8 cellular contexts compared by ENCODE assay signal in genomic region chr4:76214269-76214628, GRCh38. TPM values are rescaled to one million over a fixed set of nuclear protein-coding genes. Genes with fewer than 3 reads are reported as not detected.
A peak's percentile ranks its signal among the peaks of the same experiment; 100 is the strongest.
DNase-seq lines count a peak whose midpoint lies in the region; TF ChIP-seq lines count a peak whose summit lies in the region.

No MANE protein-coding gene starts in this region.

- H3K27ac Mint-ChIP-seq in CD4-positive, alpha-beta memory T cell, result peak overlapping the region; percentile 87 to 98 (median 96)
- peak overlapping the region; percentile 30 for H3K27ac Mint-ChIP-seq in activated CD4-positive, alpha-beta memory T cell treated with anti-CD3 and anti-CD28 coated beads for 36 hours

- H3K4me1 Mint-ChIP-seq in CD4-positive, alpha-beta memory T cell, result peaks cover 36 to 68% (median 44%) of the 10 kb centered on the region in 4 donors
- H3K4me1 Mint-ChIP-seq in activated CD4-positive, alpha-beta memory T cell treated with anti-CD3 and anti-CD28 coated beads for 36 hours (ENCODE audit: low read depth), result peaks cover 22% of the 10 kb centered on the region

- intact Hi-C loops in CD4-positive, alpha-beta memory T cell (cut with micrococcal nuclease), result loop anchor here (1.0 to 5.0 kb wide), 4 partner anchors 66 to 863 kb away; partner anchors contain the start of genes CCNI, NUP54, RCHY1 and STBD1
- intact Hi-C loops in activated CD4-positive, alpha-beta memory T cell treated with anti-CD3 and anti-CD28 coated beads for 36 hours (cut with micrococcal nuclease), result loop anchor here (1.0 to 10.0 kb wide), 4 partner anchors 67 to 863 kb away; partner anchors contain the start of genes CCNI, NUP54, RCHY1 and THAP6
- intact Hi-C loops in stomach (cut with DNase I; ENCODE audit: low total_unique reads), result no loop called here

- CTCF ChIA-PET in CD4-positive, alpha-beta memory T cell (lab: Charles Lee; ENCODE audit: partially characterized antibody), result interaction anchor here (4.9 kb wide), 1 partner anchor 35 kb away, joined by 31 read pairs; no protein-coding TSS in a partner anchor
- CTCF ChIA-PET in activated CD4-positive, alpha-beta memory T cell treated with anti-CD3 and anti-CD28 coated beads for 36 hours (lab: Charles Lee), result interaction anchor here (1.2 to 2.9 kb wide), 2 partner anchors 34 to 163 kb away, joined by 4 to 14 read pairs; no protein-coding TSS in a partner anchor

- POLR2A ChIA-PET in CD4-positive, alpha-beta memory T cell (lab: Charles Lee; ENCODE audit: partially characterized antibody), result interaction anchor here (1.1 to 3.1 kb wide), 6 partner anchors 35 to 274 kb away, joined by 3 to 24 read pairs (median 5); partner anchors contain the start of genes NAAA, NUP54 and STBD1
- POLR2A ChIA-PET in activated CD4-positive, alpha-beta memory T cell treated with anti-CD3 and anti-CD28 coated beads for 36 hours (lab: Charles Lee), result no interaction called here

- WGBS in stomach, 5 donors, result 13 to 21% (median 18%) methylated on average over 5 of the region's 5 CpGs

- H3K9me3 Mint-ChIP-seq in CD4-positive, alpha-beta memory T cell, result no peaks in the 10 kb centered on the region
- H3K9me3 Mint-ChIP-seq in activated CD4-positive, alpha-beta memory T cell treated with anti-CD3 and anti-CD28 coated beads for 36 hours, result no peaks in the 10 kb centered on the region

- H3K9ac ChIP-seq in iPS-15b (ENCODE audit: low read depth, low read length), result peak overlapping the region; percentile 88

- no peak for TF ChIP-seq EP300 in stomach (IDR thresholded peaks at IDR 0.05)

- H3K36me3 ChIP-seq in CD4-positive, alpha-beta memory T cell (ENCODE audit: insufficient read depth, low read length), result no peaks in the 10 kb centered on the region
- peaks cover 2% of the 10 kb centered on the region; the same call in 1 of the 2 replicates for H3K36me3 ChIP-seq in H7 (replicated peaks; ENCODE audit: control insufficient read depth, insufficient read depth, low read length)
- no peaks in the 10 kb centered on the region for H3K36me3 ChIP-seq in iPS-15b (ENCODE audit: control insufficient read depth, insufficient read depth, low read length)
- H3K36me3 ChIP-seq in stomach, result no peaks in the 10 kb centered on the region

- TF ChIP-seq POLR2A in stomach (IDR thresholded peaks at IDR 0.05), result no peak

- H3K27me3 ChIP-seq in CD4-positive, alpha-beta memory T cell (ENCODE audit: insufficient read depth, low read length), result no peaks in the 10 kb centered on the region
- no peaks in the 10 kb centered on the region; the same call in 1 of the 2 replicates for H3K27me3 ChIP-seq in H7 (ENCODE audit: control insufficient read depth, insufficient read depth, low read length)
- peaks cover 2% of the 10 kb centered on the region for H3K27me3 ChIP-seq in iPS-15b (ENCODE audit: control insufficient read depth, insufficient read depth, low read length)
- H3K27me3 ChIP-seq in stomach, result no peaks in the 10 kb centered on the region

- peaks cover 0 to 8% of the 10 kb centered on the region in 2 donors for H3K36me3 Mint-ChIP-seq in CD4-positive, alpha-beta memory T cell
- H3K36me3 Mint-ChIP-seq in activated CD4-positive, alpha-beta memory T cell treated with anti-CD3 and anti-CD28 coated beads for 36 hours, result no peaks in the 10 kb centered on the region

- H3K27me3 Mint-ChIP-seq in CD4-positive, alpha-beta memory T cell, result no peaks in the 10 kb centered on the region
- H3K27me3 Mint-ChIP-seq in activated CD4-positive, alpha-beta memory T cell treated with anti-CD3 and anti-CD28 coated beads for 36 hours, result no peaks in the 10 kb centered on the region

- H3K4me3 ChIP-seq in CD4-positive, alpha-beta memory T cell (ENCODE audit: low read length in 2 of 2), result peak overlapping the region; percentile 71 to 90
- H3K4me3 ChIP-seq in H7 (ENCODE audit: insufficient read depth, low read depth, low read length), result peak overlapping the region; percentile 69
- peak overlapping the region; percentile 77 for H3K4me3 ChIP-seq in iPS-15b (ENCODE audit: low read depth, low read length)
- H3K4me3 ChIP-seq in stomach, result peak overlapping the region; percentile 62 to 78 (median 74)

- peaks cover 40% of the 10 kb centered on the region for H3K4me1 ChIP-seq in CD4-positive, alpha-beta memory T cell (ENCODE audit: insufficient read depth, low read length)
- H3K4me1 ChIP-seq in iPS-15b (ENCODE audit: control insufficient read depth, insufficient read depth, low read length) (peaks cover 13% of the 10 kb centered on the region), stomach (peaks cover 50 to 76% (median 72%) of the 10 kb centered on the region in 4 donors)

- DNase-seq in CD4-positive, alpha-beta memory T cell, result no peak
- DNase-seq in H7 (peak; percentile 44), stomach (no peak), cerebellar nuclear complex (lab: John Stamatoyannopoulos, UW) (no peak), NCI-H1417 (lab: John Stamatoyannopoulos, UW) (no peak), middle frontal gyrus (ENCODE audit: extremely low spot score, low spot score) (no peak)
- no peak for DNase-seq in activated CD4-positive, alpha-beta memory T cell treated with anti-CD3 and anti-CD28 coated beads for 36 hours

- H3K27ac ChIP-seq in CD4-positive, alpha-beta memory T cell (ENCODE audit: low read depth, low read length), result peak overlapping the region; percentile 84
- H3K27ac ChIP-seq in stomach, result peak overlapping the region; percentile 95 to 99 (median 97)

- no peak for TF ChIP-seq CTCF in stomach (IDR thresholded peaks at IDR 0.05)

- no peaks in the 10 kb centered on the region for H3K9me3 ChIP-seq in CD4-positive, alpha-beta memory T cell (ENCODE audit: control insufficient read depth in 1 of 2, low read length in 2 of 2)
- H3K9me3 ChIP-seq in iPS-15b (ENCODE audit: control insufficient read depth, insufficient read depth, low read length) (no peaks in the 10 kb centered on the region), stomach (no peaks in the 10 kb centered on the region)

- peak overlapping the region; percentile 86 to 97 (median 95) for H3K4me3 Mint-ChIP-seq in CD4-positive, alpha-beta memory T cell
- peak overlapping the region; percentile 70 for H3K4me3 Mint-ChIP-seq in activated CD4-positive, alpha-beta memory T cell treated with anti-CD3 and anti-CD28 coated beads for 36 hours

RNA-seq across cellular contexts. Expression of gene SCARB2, which starts 0.6 kb away (rescaled TPM):
- 10 to 100 TPM; 23.3 to 23.5 TPM for total RNA-seq in CD4-positive, alpha-beta memory T cell
- polyA plus RNA-seq in CD4-positive, alpha-beta memory T cell, result 10 to 100 TPM; 10.2 to 15.7 TPM
- total RNA-seq in H7 (2014; rRNA removed; shearing (Covaris generic)), result 39.4 and 53.0 TPM in 2 replicates
- 1 to 10 TPM; 7.0 to 8.2 TPM for total RNA-seq in activated CD4-positive, alpha-beta memory T cell treated with anti-CD3 and anti-CD28 coated beads for 36 hours
- 100 to 1,000 TPM in 3 of 5 donors, 10 to 100 TPM in 2; 84.0 to 293 (median 161) TPM for total RNA-seq in stomach
- polyA plus RNA-seq in stomach, result 10 to 100 TPM; 30.4 to 55.3 (median 42.7) TPM

RNA-seq across cellular contexts. Expression of gene FAM47E, which starts 37.3 kb away (rescaled TPM):
- under 1 TPM in 1 of 2 experiments, not detected in 1; 0.64 TPM for total RNA-seq in CD4-positive, alpha-beta memory T cell
- polyA plus RNA-seq in CD4-positive, alpha-beta memory T cell, result under 1 TPM in 1 of 2 donors, not detected in 1; 0.18 TPM
- 0.17 and 1.4 TPM in 2 replicates for total RNA-seq in H7 (2014; rRNA removed; shearing (Covaris generic))
- not detected for total RNA-seq in activated CD4-positive, alpha-beta memory T cell treated with anti-CD3 and anti-CD28 coated beads for 36 hours
- 1 to 10 TPM in 3 of 5 donors, under 1 TPM in 1, not detected in 1; under 0.01 to 9.5 (median 5.6) TPM for total RNA-seq in stomach
- 10 to 100 TPM in 1 of 3 donors, 1 to 10 TPM in 2; 6.2 to 10.8 (median 6.5) TPM for polyA plus RNA-seq in stomach
